In genomic region chrX:151870603-151871002, GRCh38 we compare ENCODE assay signal across 15 cellular contexts. TPM values are rescaled to one million over a fixed set of nuclear protein-coding genes. Genes with fewer than 3 reads are reported as not detected.
DNase-seq lines count a peak whose midpoint lies in the region; ATAC-seq and TF ChIP-seq lines count a peak whose summit lies in the region.
"Had no signal": no experiment of that assay in that cellular context is flagged by ENCODE, and none has a peak within 500 bp of the region (broad histone marks: within the 10 kb centered on the region; RNA-seq: fewer than 3 reads in every experiment).

No MANE protein-coding gene starts in this region.

- H3K27me3 ChIP-seq in adrenal gland (no peaks in the 10 kb centered on the region), uterus (no peaks in the 10 kb centered on the region)
- H3K27me3 ChIP-seq: cardiac muscle cell had no signal

- DNase-seq in HFF-Myc (ENCODE audit: extremely low read depth, low read depth) (peak; percentile 24), adrenal gland (peak; percentile 28 to 67 (median 57)), fibroblast of villous mesenchyme (ENCODE audit: low read depth) (peak; percentile 69), stromal cell of bone marrow (ENCODE audit: low read depth) (peak; percentile 36), uterus (no peak), nucleus accumbens (lab: John Stamatoyannopoulos, UW) (no peak), MV-4-11 (lab: John Stamatoyannopoulos, UW) (no peak)
- DNase-seq: NCI-H2081 treated with DMSO at 0.1 percent for 48 hours; stimulated activated CD4-positive, alpha-beta T cell treated with anti-CD3 and anti-CD28 coated beads, Interleukin-4, amount 100 ng/mL, for 4 hours had no signal

- TF ChIP-seq CTCF in HFF-Myc (IDR thresholded peaks at IDR 0.05; ENCODE audit: low read depth, low read length, missing control alignments) = no peak
- TF ChIP-seq CTCF in adrenal gland (IDR thresholded peaks at IDR 0.05) = no peak
- no peak for TF ChIP-seq CTCF in fibroblast of villous mesenchyme (IDR thresholded peaks at IDR 0.05; ENCODE audit: insufficient read depth, low read depth, low read length)
- no peak for TF ChIP-seq CTCF in uterus (IDR thresholded peaks at IDR 0.05)

- TF ChIP-seq POLR2A in adrenal gland (IDR thresholded peaks at IDR 0.05) (no peak), uterus (IDR thresholded peaks at IDR 0.05) (no peak)

- WGBS in adrenal gland, 4 donors = 23 to 45% (median 33%) methylated on average over 1 of the region's 1 CpG

- H3K4me1 ChIP-seq in adrenal gland (replicated peaks in 1 of 2) (no peaks in the 10 kb centered on the region), uterus (no peaks in the 10 kb centered on the region)

- H3K9me3 ChIP-seq in adrenal gland (replicated peaks in 1 of 3) = no peaks in the 10 kb centered on the region
- no peaks in the 10 kb centered on the region for H3K9me3 ChIP-seq in uterus

- intact Hi-C loops in adrenal gland (cut with DNase I) (no loop called here), uterus (cut with DNase I; ENCODE audit: low total_unique reads) (no loop called here)

- H3K27ac ChIP-seq in adrenal gland (peak overlapping the region; percentile 58 to 93 (median 79)), uterus (no peak overlapping the region)
- H3K27ac ChIP-seq: cardiac muscle cell had no signal

- H3K4me3 ChIP-seq in HFF-Myc (replicated peaks; ENCODE audit: low read depth, low read length) (no peak overlapping the region), adrenal gland (no peak overlapping the region), fibroblast of villous mesenchyme (ENCODE audit: low read depth, low read length) (no peak overlapping the region), uterus (no peak overlapping the region)
- H3K4me3 ChIP-seq: cardiac muscle cell had no signal

- H3K36me3 ChIP-seq in adrenal gland (replicated peaks in 1 of 2) (no peaks in the 10 kb centered on the region), uterus (no peaks in the 10 kb centered on the region)
- H3K36me3 ChIP-seq: cardiac muscle cell had no signal

- no peak for ATAC-seq in HG02852 (IDR thresholded peaks at IDR 0.05; ENCODE audit: unreplicated experiment)

RNA-seq across cellular contexts. Expression of gene MAGEA4, which starts 42.1 kb away (rescaled TPM):
- total RNA-seq in adrenal gland (not detected), fibroblast of villous mesenchyme (not detected in 2 replicates), uterus (not detected)
- polyA plus RNA-seq in adrenal gland = not detected
- total RNA-seq: cardiac muscle cell, frontal cortex, G401, liver, osteocyte had no signal
- polyA plus RNA-seq: cardiac muscle cell, liver had no signal

Comparison
In these comparisons a context has a peak if more than half of its experiments do, and no peak if none do; other contexts are left out.
1. DNase-seq: peak in HFF-Myc (single experiment), adrenal gland (7 of 7), fibroblast of villous mesenchyme (single experiment) and stromal cell of bone marrow (single experiment); none in uterus (0 of 2), nucleus accumbens (0 of 56) and MV-4-11 (single experiment).
2. H3K27ac ChIP-seq: peak in adrenal gland (5 of 5); none in uterus (0 of 2).